In genomic region chr1:232579461-232579860, GRCh38 we compare ENCODE assay signal across 14 cellular contexts. TPM values are rescaled to one million over a fixed set of nuclear protein-coding genes. Genes with fewer than 3 reads are reported as not detected.
DNase-seq lines count a peak whose midpoint lies in the region; ATAC-seq and TF ChIP-seq lines count a peak whose summit lies in the region.
"Had no signal": no experiment of that assay in that cellular context is flagged by ENCODE, and none has a peak within 500 bp of the region (broad histone marks: within the 10 kb centered on the region; RNA-seq: fewer than 3 reads in every experiment).

No MANE protein-coding gene starts in this region.

- DNase-seq in activated CD4-positive, alpha-beta T cell treated with anti-CD3 and anti-CD28 coated beads for 36 hours = no peak
- no peak for DNase-seq in activated CD4-positive, alpha-beta T cell treated with anti-CD3 and anti-CD28 coated beads, Interleukin-2, amount 50 U/mL, for 4 hours
- DNase-seq in breast epithelium (ENCODE audit: low spot score in 2 of 2) = no peak
- no peak for DNase-seq in NCI-H2107 (lab: John Stamatoyannopoulos, UW)
- no peak for DNase-seq in NCI-H2107 treated with DMSO at 0.1 percent for 48 hours (lab: John Stamatoyannopoulos, UW; ENCODE audit: unreplicated experiment)
- no peak for DNase-seq in T-helper 9 cell
- DNase-seq: KG1, NCI-H187 treated with DMSO at 0.1 percent for 48 hours, tibial artery had no signal

- H3K4me1 ChIP-seq in HEK293 (ENCODE audit: control insufficient read depth, insufficient read depth, low read length) = peaks cover 37% of the 10 kb centered on the region
- no peaks in the 10 kb centered on the region for H3K4me1 ChIP-seq in breast epithelium
- no peaks in the 10 kb centered on the region for H3K4me1 ChIP-seq in parathyroid adenoma

- H3K4me3 ChIP-seq in HEK293 (ENCODE audit: low read depth, low read length) (no peak overlapping the region), breast epithelium (no peak overlapping the region), parathyroid adenoma (ENCODE audit: low read depth, low read length) (no peak overlapping the region)
- H3K4me3 ChIP-seq: coronary artery, tibial artery had no signal

- no peaks in the 10 kb centered on the region for H3K36me3 Mint-ChIP-seq in activated CD4-positive, alpha-beta T cell treated with anti-CD3 and anti-CD28 coated beads for 36 hours (ENCODE audit: low read depth)

- H3K4me2 ChIP-seq in parathyroid adenoma (ENCODE audit: low read length) = no peak overlapping the region

- POLR2A ChIA-PET in activated CD4-positive, alpha-beta T cell treated with anti-CD3 and anti-CD28 coated beads for 36 hours (lab: Charles Lee) = no interaction called here
- POLR2A ChIA-PET in HEK293 (lab: Yijun Ruan, JAX) = no interaction called here

- intact Hi-C loops in activated CD4-positive, alpha-beta T cell treated with anti-CD3 and anti-CD28 coated beads for 36 hours (cut with DNase I, micrococcal nuclease) = loop anchor here in 1 of 2 experiments (2.0 kb wide), 1 partner anchor 49 kb away; no protein-coding TSS in a partner anchor
- intact Hi-C loops in breast epithelium (cut with DNase I; ENCODE audit: low total_unique reads) = no loop called here

- no peaks in the 10 kb centered on the region for H3K27me3 Mint-ChIP-seq in activated CD4-positive, alpha-beta T cell treated with anti-CD3 and anti-CD28 coated beads for 36 hours

- no peak overlapping the region for H3K9ac ChIP-seq in parathyroid adenoma

- TF ChIP-seq POLR2A in breast epithelium (IDR thresholded peaks at IDR 0.05) = no peak

- no peaks in the 10 kb centered on the region for H3K79me2 ChIP-seq in parathyroid adenoma

- H3K9me3 Mint-ChIP-seq in activated CD4-positive, alpha-beta T cell treated with anti-CD3 and anti-CD28 coated beads for 36 hours (ENCODE audit: low read depth) = no peaks in the 10 kb centered on the region
- H3K9me3 Mint-ChIP-seq: nephron had no signal

- H3K36me3 ChIP-seq in HEK293 (ENCODE audit: control insufficient read depth in 2 of 2, insufficient read depth in 1 of 2, low read length in 2 of 2) = no peaks in the 10 kb centered on the region
- no peaks in the 10 kb centered on the region for H3K36me3 ChIP-seq in breast epithelium
- no peaks in the 10 kb centered on the region for H3K36me3 ChIP-seq in parathyroid adenoma (ENCODE audit: control insufficient read depth, insufficient read depth, low read length)
- H3K36me3 ChIP-seq: tibial artery had no signal

- H3K4me3 Mint-ChIP-seq in activated CD4-positive, alpha-beta T cell treated with anti-CD3 and anti-CD28 coated beads for 36 hours = peak overlapping the region; percentile 40
- H3K4me3 Mint-ChIP-seq: nephron had no signal

- peaks cover 53% of the 10 kb centered on the region for H3K4me1 Mint-ChIP-seq in activated CD4-positive, alpha-beta T cell treated with anti-CD3 and anti-CD28 coated beads for 36 hours
- H3K4me1 Mint-ChIP-seq: nephron had no signal

- TF ChIP-seq CTCF in HEK293 (tag by site-specific recombination; IDR thresholded peaks at IDR 0.05) = no peak
- TF ChIP-seq CTCF in breast epithelium (IDR thresholded peaks at IDR 0.05) = no peak
- TF ChIP-seq CTCF in parathyroid adenoma (IDR thresholded peaks at IDR 0.05) = no peak

- no peak for ATAC-seq in activated CD4-positive, alpha-beta T cell treated with anti-CD3 and anti-CD28 coated beads for 36 hours
- ATAC-seq: SK-N-SH treated with all-trans-retinoic acid at 6 μM for 48 hours had no signal

- H3K9me3 ChIP-seq in HEK293 (ENCODE audit: control insufficient read depth, insufficient read depth, low read depth, low read length) = no peaks in the 10 kb centered on the region
- H3K9me3 ChIP-seq in breast epithelium = no peaks in the 10 kb centered on the region
- H3K9me3 ChIP-seq in parathyroid adenoma (ENCODE audit: control insufficient read depth, low read length) = no peaks in the 10 kb centered on the region
- H3K9me3 ChIP-seq: tibial artery had no signal

- no peaks in the 10 kb centered on the region for H3K27me3 ChIP-seq in breast epithelium
- no peaks in the 10 kb centered on the region for H3K27me3 ChIP-seq in parathyroid adenoma (ENCODE audit: control insufficient read depth, insufficient read depth, low read length)
- H3K27me3 ChIP-seq: tibial artery had no signal

- CTCF ChIA-PET in activated CD4-positive, alpha-beta T cell treated with anti-CD3 and anti-CD28 coated beads for 36 hours (lab: Charles Lee) = interaction anchor here (0.7 to 1.0 kb wide), 2 partner anchors 48 kb away, joined by 3 to 5 read pairs; no protein-coding TSS in a partner anchor
- CTCF ChIA-PET in HEK293 (lab: Yijun Ruan, JAX) = interaction anchor here (1.2 to 1.6 kb wide), 3 partner anchors 10 to 47 kb away, joined by 3 to 8 read pairs (median 4); no protein-coding TSS in a partner anchor

- H3K27ac ChIP-seq in HEK293 (ENCODE audit: extremely low read depth, low read depth, low read length) = no peak overlapping the region
- H3K27ac ChIP-seq in breast epithelium = peak overlapping the region; percentile 62 to 81
- H3K27ac ChIP-seq in parathyroid adenoma = peak overlapping the region; percentile 57
- H3K27ac ChIP-seq: coronary artery, tibial artery had no signal

- H3K27ac Mint-ChIP-seq in activated CD4-positive, alpha-beta T cell treated with anti-CD3 and anti-CD28 coated beads for 36 hours = peak overlapping the region; percentile 66

- H2AFZ ChIP-seq in parathyroid adenoma = no peak overlapping the region

TF ChIP-seq in HEK293, 187 proteins besides CTCF, POLR2A, EP300 and RAD21:
- 0 out of 2 replicates have a peak, but pooled peaks have one; percentile 8 for TF ChIP-seq IKZF3 (tag by site-specific recombination; IDR thresholded peaks at IDR 0.05)
- TF ChIP-seq ZNF248 (tag by site-specific recombination; IDR thresholded peaks at IDR 0.05) = no peak

RNA-seq across cellular contexts. Expression of gene SIPA1L2, which starts 50.5 kb away (rescaled TPM):
- 1 to 10 TPM; 3.7 to 4.0 TPM for total RNA-seq in activated CD4-positive, alpha-beta T cell treated with anti-CD3 and anti-CD28 coated beads for 36 hours
- 10 to 100 TPM; 16.3 to 46.9 (median 35.9) TPM for total RNA-seq in breast epithelium
